Comparison of ENCODE assay signal across 26 cellular contexts in the genomic region with DNA sequence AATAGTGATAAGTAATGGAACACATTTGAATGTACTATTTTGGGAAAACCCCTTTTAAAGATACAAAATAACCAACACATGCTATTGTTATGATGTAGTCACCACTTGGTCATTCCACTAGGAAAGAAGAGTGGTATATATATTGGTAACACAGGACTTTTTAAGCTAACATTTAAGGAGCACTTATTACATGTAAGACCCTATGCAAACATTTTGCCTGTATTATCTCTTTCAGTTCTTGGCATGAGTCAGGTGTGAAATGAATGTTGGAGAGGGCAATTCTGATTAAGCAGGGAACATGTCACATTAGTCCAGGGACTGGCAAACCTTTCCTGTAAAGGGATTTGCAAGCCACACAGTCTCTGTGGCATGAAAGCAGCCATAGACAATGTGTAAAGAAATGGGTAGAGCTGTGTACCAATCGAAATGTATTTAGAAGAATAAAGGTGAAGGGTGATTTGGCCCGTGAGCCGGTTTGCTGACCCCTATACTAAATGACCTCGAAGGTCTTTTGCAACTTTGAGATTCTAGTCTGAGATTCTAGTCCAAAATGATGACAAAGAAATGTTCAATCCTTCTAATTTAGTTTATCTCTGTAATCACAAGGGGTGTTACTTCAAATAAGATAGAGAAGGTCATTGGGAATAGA. TPM values are rescaled to one million over a fixed set of nuclear protein-coding genes. Genes with fewer than 3 reads are reported as not detected.
DNase-seq lines count a peak whose midpoint lies in the region; ATAC-seq lines count a peak whose summit lies in the region.
"Had no signal": no experiment of that assay in that cellular context is flagged by ENCODE, and none has a peak within 500 bp of the region (broad histone marks: within the 10 kb centered on the region; RNA-seq: fewer than 3 reads in every experiment).

No MANE protein-coding gene starts in this region.

- no peaks in the 10 kb centered on the region for H3K9me3 Mint-ChIP-seq in activated naive CD4-positive, alpha-beta T cell treated with anti-CD3 and anti-CD28 coated beads, Interleukin-2, amount 50 U/mL, for 72 hours
- no peaks in the 10 kb centered on the region for H3K9me3 Mint-ChIP-seq in activated naive CD4-positive, alpha-beta T cell treated with anti-CD3 and anti-CD28 coated beads for 36 hours
- H3K9me3 Mint-ChIP-seq: activated B cell treated with CpG ODN at 0.5 μM for 24 hours; activated CD4-positive, alpha-beta memory T cell treated with anti-CD3 and anti-CD28 coated beads, Interleukin-2, amount 10 ng/mL, durations not matched to agents 7 days and 5 days; nephron; T-cell; type B pancreatic cell had no signal

- CTCF ChIA-PET in activated naive CD4-positive, alpha-beta T cell treated with anti-CD3 and anti-CD28 coated beads for 36 hours (lab: Charles Lee): interaction anchor here (1.0 to 2.8 kb wide), 2 partner anchors 15 to 109 kb away, joined by 3 to 9 read pairs; partner anchors contain the start of gene ABLIM3

- no peaks in the 10 kb centered on the region for H3K27me3 Mint-ChIP-seq in activated naive CD4-positive, alpha-beta T cell treated with anti-CD3 and anti-CD28 coated beads for 36 hours (ENCODE audit: low read depth)
- H3K27me3 Mint-ChIP-seq: activated CD4-positive, alpha-beta memory T cell treated with anti-CD3 and anti-CD28 coated beads, Interleukin-2, amount 10 ng/mL, durations not matched to agents 7 days and 5 days had no signal

- H3K4me1 Mint-ChIP-seq in activated naive CD4-positive, alpha-beta T cell treated with anti-CD3 and anti-CD28 coated beads for 36 hours (ENCODE audit: low read depth): peaks cover 4% of the 10 kb centered on the region
- H3K4me1 Mint-ChIP-seq: activated B cell treated with CpG ODN at 0.5 μM for 24 hours; activated CD4-positive, alpha-beta memory T cell treated with anti-CD3 and anti-CD28 coated beads, Interleukin-2, amount 10 ng/mL, durations not matched to agents 7 days and 5 days; T-cell had no signal

- H3K36me3 Mint-ChIP-seq in activated naive CD4-positive, alpha-beta T cell treated with anti-CD3 and anti-CD28 coated beads, Interleukin-2, amount 50 U/mL, for 72 hours: no peaks in the 10 kb centered on the region
- no peaks in the 10 kb centered on the region for H3K36me3 Mint-ChIP-seq in activated naive CD4-positive, alpha-beta T cell treated with anti-CD3 and anti-CD28 coated beads for 36 hours (ENCODE audit: low read depth)
- H3K36me3 Mint-ChIP-seq: T-cell, type B pancreatic cell had no signal

- ATAC-seq in activated naive CD4-positive, alpha-beta T cell treated with anti-CD3 and anti-CD28 coated beads, Interleukin-2, amount 50 U/mL, for 72 hours: peak; percentile 73 to 89
- ATAC-seq in HG02610 (IDR thresholded peaks at IDR 0.05; ENCODE audit: unreplicated experiment): peak; percentile 60
- ATAC-seq in left ventricle myocardium superior: peak; percentile 47
- peak; percentile 51 for ATAC-seq in stimulated activated naive CD8-positive, alpha-beta T cell treated with anti-CD3 and anti-CD28 coated beads, Interleukin-15, Interleukin-2, amounts not matched to agents 100 U/mL and 50 U/mL, for 24 hours
- ATAC-seq in GM19395 (IDR thresholded peaks at IDR 0.05; ENCODE audit: unreplicated experiment): no peak
- ATAC-seq: lower lobe of right lung, mucosa of descending colon, Panc1, T-cell had no signal

- no peak overlapping the region for H3K4me3 Mint-ChIP-seq in activated naive CD4-positive, alpha-beta T cell treated with anti-CD3 and anti-CD28 coated beads for 36 hours
- H3K4me3 Mint-ChIP-seq: activated B cell treated with CpG ODN at 0.5 μM for 24 hours; activated CD4-positive, alpha-beta memory T cell treated with anti-CD3 and anti-CD28 coated beads, Interleukin-2, amount 10 ng/mL, durations not matched to agents 7 days and 5 days; nephron; T-cell; type B pancreatic cell had no signal

- no peak overlapping the region for H3K27ac Mint-ChIP-seq in activated naive CD4-positive, alpha-beta T cell treated with anti-CD3 and anti-CD28 coated beads, Interleukin-2, amount 50 U/mL, for 72 hours
- H3K27ac Mint-ChIP-seq in activated naive CD4-positive, alpha-beta T cell treated with anti-CD3 and anti-CD28 coated beads for 36 hours: no peak overlapping the region
- H3K27ac Mint-ChIP-seq: activated B cell treated with CpG ODN at 0.5 μM for 24 hours; activated CD4-positive, alpha-beta memory T cell treated with anti-CD3 and anti-CD28 coated beads, Interleukin-2, amount 10 ng/mL, durations not matched to agents 7 days and 5 days; nephron; T-cell; type B pancreatic cell had no signal

- no peak for DNase-seq in activated naive CD4-positive, alpha-beta T cell treated with anti-CD3 and anti-CD28 coated beads, Interleukin-2, amount 50 U/mL, for 72 hours (ENCODE audit: low spot score in 2 of 2)
- no peak for DNase-seq in activated naive CD4-positive, alpha-beta T cell treated with anti-CD3 and anti-CD28 coated beads for 36 hours
- DNase-seq in left ventricle myocardium superior: no peak
- no peak for DNase-seq in stimulated activated naive CD8-positive, alpha-beta T cell treated with anti-CD3 and anti-CD28 coated beads, Interleukin-15, Interleukin-2, amounts not matched to agents 100 U/mL and 50 U/mL, for 24 hours
- no peak for DNase-seq in central memory CD4-positive, alpha-beta T cell
- DNase-seq: activated B cell treated with CpG ODN at 0.5 μM for 24 hours; activated CD4-positive, alpha-beta memory T cell treated with anti-CD3 and anti-CD28 coated beads, Interleukin-2, amount 10 ng/mL, durations not matched to agents 7 days and 5 days; activated CD8-positive, alpha-beta memory T cell treated with anti-CD3 and anti-CD28 coated beads, Interleukin-2, amount 50 U/mL, for 48 hours; activated effector memory CD4-positive, alpha-beta T cell treated with anti-CD3 and anti-CD28 coated beads, Interleukin-2, amount 50 U/mL, for 16 hours; COR-L47; dorsolateral prefrontal cortex; GOT3; islet precursor cell; Kasumi-1; lower lobe of right lung; mucosa of descending colon; MV-4-11; NCI-H1694; NCI-H526; stimulated activated CD4-positive, alpha-beta T cell treated with anti-CD3 and anti-CD28 coated beads, Interleukin-2, amount 100 ng/mL, for 24 hours; T-cell had no signal

- intact Hi-C loops in activated naive CD4-positive, alpha-beta T cell treated with anti-CD3 and anti-CD28 coated beads for 36 hours (cut with micrococcal nuclease): no loop called here
- intact Hi-C loops in left ventricle myocardium superior (cut with micrococcal nuclease): no loop called here

RNA-seq across cellular contexts. Expression of gene ABLIM3, which starts 15.3 kb away (rescaled TPM):
- under 1 TPM; 0.14 to 0.53 TPM for total RNA-seq in activated naive CD4-positive, alpha-beta T cell treated with anti-CD3 and anti-CD28 coated beads, Interleukin-2, amount 50 U/mL, for 72 hours
- total RNA-seq in activated naive CD4-positive, alpha-beta T cell treated with anti-CD3 and anti-CD28 coated beads for 36 hours: not detected
- 130 TPM for total RNA-seq in left ventricle myocardium superior
- total RNA-seq: activated B cell treated with CpG ODN at 0.5 μM for 24 hours had no signal

Comparison
In these comparisons a context has a peak if more than half of its experiments do, and no peak if none do; other contexts are left out.
1. RNA of gene ABLIM3, which starts 15.3 kb away (total RNA-seq): 130 TPM in left ventricle myocardium superior (single experiment); 0.14 to 0.53 TPM in activated naive CD4-positive, alpha-beta T cell treated with anti-CD3 and anti-CD28 coated beads, Interleukin-2, amount 50 U/mL, for 72 hours and not detected in activated naive CD4-positive, alpha-beta T cell treated with anti-CD3 and anti-CD28 coated beads for 36 hours; every median in the first group is over 10 times any median in the second.